10 cellular contexts compared by ENCODE assay signal in genomic region chr3:36945326-36945980, GRCh38. TPM values are rescaled to one million over a fixed set of nuclear protein-coding genes. Genes with fewer than 3 reads are reported as not detected.
DNase-seq lines count a peak whose midpoint lies in the region; FAIRE-seq and TF ChIP-seq lines count a peak whose summit lies in the region.
"Had no signal": no experiment of that assay in that cellular context is flagged by ENCODE, and none has a peak within 500 bp of the region (broad histone marks: within the 10 kb centered on the region; RNA-seq: fewer than 3 reads in every experiment).

No MANE protein-coding gene starts in this region.

- H3K9me3 Mint-ChIP-seq in T-helper 1 cell treated with Interleukin-12 subunit alpha and Interleukin-12 subunit beta and Interleukin-4 antibody, amounts not matched to agents 30 μg/mL and 1 μg/mL, for 36 hours = peaks cover 29% of the 10 kb centered on the region

- intact Hi-C loops in kidney (cut with DNase I) = no loop called here

- no peak overlapping the region for H3K9ac ChIP-seq in kidney (ENCODE audit: low read length in 2 of 2)
- H3K9ac ChIP-seq in stomach smooth muscle (ENCODE audit: low read length in 2 of 2) = peak overlapping the region; percentile 51 to 69

- H3K4me3 ChIP-seq in astrocyte of the cerebellum (ENCODE audit: low read depth, low read length) (peak overlapping the region; percentile 60), kidney (ENCODE audit: low read length in 2 of 2) (peak overlapping the region; percentile 54 to 63), stomach smooth muscle (ENCODE audit: low read length in 2 of 2) (peak overlapping the region; percentile 86 to 87)

- H3K4me3 Mint-ChIP-seq in T-helper 1 cell treated with Interleukin-12 subunit alpha and Interleukin-12 subunit beta and Interleukin-4 antibody, amounts not matched to agents 30 μg/mL and 1 μg/mL, for 36 hours = peak overlapping the region; percentile 78

- no peaks in the 10 kb centered on the region for H3K36me3 ChIP-seq in kidney (ENCODE audit: control insufficient read depth in 1 of 2, insufficient read depth in 2 of 2, low read length in 2 of 2)
- no peaks in the 10 kb centered on the region for H3K36me3 ChIP-seq in stomach smooth muscle (ENCODE audit: control insufficient read depth in 2 of 2, insufficient read depth in 2 of 2, low read length in 2 of 2)

- DNase-seq in T-helper 1 cell (no peak), astrocyte of the cerebellum (ENCODE audit: low read depth) (no peak), kidney (no peak), NCI-H2029 (lab: John Stamatoyannopoulos, UW) (no peak), NCI-H510A (lab: John Stamatoyannopoulos, UW) (no peak)
- no peak for DNase-seq in stimulated activated CD4-positive, alpha-beta T cell treated with anti-CD3 and anti-CD28 coated beads, Interleukin-12 subunit alpha, Interleukin-12 subunit beta, amount 100 ng/mL, for 4 hours

- H3K27ac ChIP-seq in kidney (ENCODE audit: low read depth in 2 of 2, low read length in 2 of 2) (no peak overlapping the region), stomach smooth muscle (ENCODE audit: low read length) (no peak overlapping the region)

- no peak for FAIRE-seq in kidney (lab: Jason Lieb, UNC)
- FAIRE-seq: A204.1, colon had no signal

- in situ Hi-C loops in astrocyte of the cerebellum (cut with HindIII; ENCODE audit: low sequenced_read_pairs) = no loop called here

- no peaks in the 10 kb centered on the region for H3K9me3 ChIP-seq in kidney (ENCODE audit: control insufficient read depth in 1 of 2, low read length in 2 of 2)
- peaks cover 0 to 2% of the 10 kb centered on the region in 2 donors for H3K9me3 ChIP-seq in stomach smooth muscle (ENCODE audit: control insufficient read depth in 2 of 2, low read length in 2 of 2)

- H3K4me1 Mint-ChIP-seq in T-helper 1 cell treated with Interleukin-12 subunit alpha and Interleukin-12 subunit beta and Interleukin-4 antibody, amounts not matched to agents 30 μg/mL and 1 μg/mL, for 36 hours (ENCODE audit: low read depth) = peaks cover 8% of the 10 kb centered on the region

- peaks cover 17% of the 10 kb centered on the region for H3K36me3 Mint-ChIP-seq in T-helper 1 cell treated with Interleukin-12 subunit alpha and Interleukin-12 subunit beta and Interleukin-4 antibody, amounts not matched to agents 30 μg/mL and 1 μg/mL, for 36 hours (ENCODE audit: low read depth)

- TF ChIP-seq CTCF in astrocyte of the cerebellum (IDR thresholded peaks at IDR 0.05; ENCODE audit: low read depth, low read length, missing control alignments) (no peak), kidney (IDR thresholded peaks at IDR 0.05; ENCODE audit: borderline replicate concordance, extremely low read depth, insufficient read depth) (no peak)

- H3K27me3 ChIP-seq in stomach smooth muscle (ENCODE audit: control insufficient read depth in 1 of 2, insufficient read depth in 2 of 2, low read length in 2 of 2) = no peaks in the 10 kb centered on the region

- H3K4me1 ChIP-seq in kidney (ENCODE audit: control insufficient read depth in 1 of 2, insufficient read depth in 1 of 2, low read depth in 1 of 2, low read length in 2 of 2) (peaks cover 0 to 2% of the 10 kb centered on the region in 2 donors), stomach smooth muscle (ENCODE audit: control insufficient read depth, insufficient read depth, low read length) (peaks cover 16% of the 10 kb centered on the region)

- H3K27me3 Mint-ChIP-seq in T-helper 1 cell treated with Interleukin-12 subunit alpha and Interleukin-12 subunit beta and Interleukin-4 antibody, amounts not matched to agents 30 μg/mL and 1 μg/mL, for 36 hours (ENCODE audit: low read depth) = peaks cover 26% of the 10 kb centered on the region

- no peak overlapping the region for H3K27ac Mint-ChIP-seq in T-helper 1 cell treated with Interleukin-12 subunit alpha and Interleukin-12 subunit beta and Interleukin-4 antibody, amounts not matched to agents 30 μg/mL and 1 μg/mL, for 36 hours

RNA-seq across cellular contexts. Expression of gene TRANK1, which starts 0.6 kb away (rescaled TPM):
- 21.4 TPM for total RNA-seq in kidney
- 1.2 TPM for polyA plus RNA-seq in kidney (ENCODE audit: insufficient read depth, low read depth, low replicate concordance)

RNA-seq across cellular contexts. Expression of gene EPM2AIP1, which starts 47.5 kb away (rescaled TPM):
- 26.5 TPM for total RNA-seq in kidney
- polyA plus RNA-seq in kidney (ENCODE audit: insufficient read depth, low read depth, low replicate concordance) = 7.4 TPM

RNA-seq across cellular contexts. Expression of gene MLH1, which starts 47.9 kb away (rescaled TPM):
- total RNA-seq in kidney = 29.2 TPM
- polyA plus RNA-seq in kidney (ENCODE audit: insufficient read depth, low read depth, low replicate concordance) = 22.9 TPM

Comparison
In these comparisons a context has a peak if more than half of its experiments do, and no peak if none do; other contexts are left out.
1. H3K9ac ChIP-seq: peak in stomach smooth muscle (2 of 2); none in kidney (0 of 2).
2. Peak in every context shown above with its lines, with median percentiles within 50 percentile points of each other: H3K4me3 ChIP-seq.